In the genomic region with DNA sequence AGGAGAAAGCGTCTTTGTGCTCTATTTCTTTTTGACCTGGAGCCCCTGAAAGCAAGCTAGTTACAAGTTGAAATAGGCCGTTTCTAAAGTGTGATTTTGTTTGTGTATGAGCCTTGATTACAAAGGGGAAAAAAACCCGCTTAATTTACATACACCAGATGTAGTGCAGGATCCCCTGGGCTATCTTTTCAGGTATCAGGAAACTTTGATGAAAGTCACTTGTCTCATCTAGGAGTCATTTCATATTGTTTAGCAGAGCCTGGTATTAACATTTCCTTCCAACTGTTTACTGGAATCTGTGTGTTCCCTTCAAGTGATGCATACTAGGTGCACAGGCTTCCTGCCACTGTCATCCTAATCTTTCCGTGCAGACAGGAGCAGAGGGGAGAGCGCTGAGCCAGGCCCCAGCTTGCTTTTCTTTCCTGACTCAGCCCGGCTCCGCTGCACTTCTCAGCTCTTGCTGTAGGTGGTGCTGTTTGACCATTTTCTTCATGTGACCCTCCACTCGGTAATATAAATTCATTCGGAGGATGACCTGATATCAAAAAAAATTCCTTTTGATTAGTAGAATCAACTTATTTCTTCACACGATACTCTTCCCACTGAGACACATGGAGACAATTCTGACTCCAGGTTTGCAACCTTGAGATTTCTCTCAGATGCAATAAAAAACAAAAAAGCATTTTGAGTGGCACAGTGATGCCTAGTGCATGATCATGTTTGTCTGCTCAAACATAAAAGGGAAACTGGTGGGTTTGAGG, we compare ENCODE assay signal across 11 cellular contexts. TPM values are rescaled to one million over a fixed set of nuclear protein-coding genes. Genes with fewer than 3 reads are reported as not detected.
DNase-seq lines count a peak whose midpoint lies in the region; ATAC-seq and TF ChIP-seq lines count a peak whose summit lies in the region.
"Not testable (repeated sequence)": the region's sequence is repeated elsewhere in the genome, so short reads cannot be mapped to it uniquely, and the experiment has no call there.
"Had no signal": no experiment of that assay in that cellular context is flagged by ENCODE, and none has a peak within 500 bp of the region (broad histone marks: within the 10 kb centered on the region; RNA-seq: fewer than 3 reads in every experiment).

No MANE protein-coding gene starts in this region.

- 31% methylated on average over 2 of the region's 10 CpGs; no CpG with 5 or more reads in 1 of the 2 experiments for WGBS in endodermal cell (ENCODE audit: insufficient coverage in 1 of 2, insufficient read length in 1 of 2), 2 experiments

- DNase-seq in T-helper 17 cell; endodermal cell; memory B cell (ENCODE audit: low spot score in 2 of 2): not testable (repeated sequence)

- H3K27me3 ChIP-seq in endodermal cell (ENCODE audit: control insufficient read depth, insufficient read depth, low read length, poor library complexity, severe bottlenecking) = not testable (repeated sequence)

- not testable (repeated sequence) for H3K36me3 ChIP-seq in endodermal cell (ENCODE audit: control insufficient read depth, insufficient read depth, low read length)

- H3K9me3 Mint-ChIP-seq in endodermal cell; memory B cell; stimulated activated memory B cell treated with anti-CD40 and anti-IgM and Interleukin-4, amounts not matched to agents 10 μg/mL and 1 μg/mL and 100 μg/mL, for 72 hours: not testable (repeated sequence)

- H3K4me1 ChIP-seq in endodermal cell (ENCODE audit: control insufficient read depth, insufficient read depth, low read length) = not testable (repeated sequence)

- H3K4me3 Mint-ChIP-seq in T-helper 17 cell; endodermal cell; memory B cell; stimulated activated memory B cell treated with anti-CD40 and anti-IgM and Interleukin-4, amounts not matched to agents 10 μg/mL and 1 μg/mL and 100 μg/mL, for 72 hours: not testable (repeated sequence)

- TF ChIP-seq CTCF in endodermal cell (conservative IDR thresholded peaks at IDR 0.05) = peak; percentile 44

- H3K27ac ChIP-seq in endodermal cell (ENCODE audit: low read depth, low read length) = not testable (repeated sequence)

- not testable (repeated sequence) for H3K4me1 Mint-ChIP-seq in T-helper 17 cell; endodermal cell; memory B cell; stimulated activated memory B cell treated with anti-CD40 and anti-IgM and Interleukin-4, amounts not matched to agents 10 μg/mL and 1 μg/mL and 100 μg/mL, for 72 hours

- not testable (repeated sequence) for H3K9ac ChIP-seq in endodermal cell (ENCODE audit: extremely low read depth, low read length, poor library complexity, severe bottlenecking)

- not testable (repeated sequence) for H3K9me3 ChIP-seq in T-helper 17 cell (ENCODE audit: control insufficient read depth, low read length, poor library complexity, severe bottlenecking); endodermal cell (ENCODE audit: control insufficient read depth, low read length)

- H3K4me3 ChIP-seq in endodermal cell (ENCODE audit: low read length) = not testable (repeated sequence)

- peak; percentile 84 for ATAC-seq in GM18519 (IDR thresholded peaks at IDR 0.05; ENCODE audit: low FRiP score, unreplicated experiment)
- peak; percentile 85 for ATAC-seq in GM21390 (IDR thresholded peaks at IDR 0.05; ENCODE audit: unreplicated experiment)
- ATAC-seq in HG02798 (IDR thresholded peaks at IDR 0.05; ENCODE audit: poor library complexity, unreplicated experiment) = peak; percentile 90
- peak; percentile 92 for ATAC-seq in HG03432 (IDR thresholded peaks at IDR 0.05; ENCODE audit: unreplicated experiment)
- peak; percentile 95 for ATAC-seq in T-helper 17 cell
- peak; percentile 80 for ATAC-seq in memory B cell (ENCODE audit: low read depth)
- ATAC-seq in stimulated activated memory B cell treated with anti-CD40 and anti-IgM and Interleukin-4, amounts not matched to agents 10 μg/mL and 1 μg/mL and 100 μg/mL, for 72 hours = peak; percentile 79

- not testable (repeated sequence) for H3K27ac Mint-ChIP-seq in T-helper 17 cell; endodermal cell; memory B cell; stimulated activated memory B cell treated with anti-CD40 and anti-IgM and Interleukin-4, amounts not matched to agents 10 μg/mL and 1 μg/mL and 100 μg/mL, for 72 hours

- not testable (repeated sequence) for H3K36me3 Mint-ChIP-seq in T-helper 17 cell (ENCODE audit: low read depth); endodermal cell (ENCODE audit: low read depth); memory B cell; stimulated activated memory B cell treated with anti-CD40 and anti-IgM and Interleukin-4, amounts not matched to agents 10 μg/mL and 1 μg/mL and 100 μg/mL, for 72 hours

- peaks cover 12% of the 10 kb centered on the region for H3K27me3 Mint-ChIP-seq in T-helper 17 cell
- peaks cover 31% of the 10 kb centered on the region for H3K27me3 Mint-ChIP-seq in endodermal cell (ENCODE audit: insufficient read depth)
- H3K27me3 Mint-ChIP-seq in memory B cell; stimulated activated memory B cell treated with anti-CD40 and anti-IgM and Interleukin-4, amounts not matched to agents 10 μg/mL and 1 μg/mL and 100 μg/mL, for 72 hours: not testable (repeated sequence)

RNA-seq across cellular contexts. Expression of gene PGM5, which starts 14.0 kb away (rescaled TPM):
- total RNA-seq in T-helper 17 cell (under 1 TPM; 0.16 to 0.40 TPM), endodermal cell (under 1 TPM; 0.33 to 0.64 TPM)
- 1.9 TPM for polyA plus RNA-seq in endodermal cell (2013, experiment 1 of 2)
- polyA plus RNA-seq in endodermal cell (2013, experiment 2 of 2) = 2.4 TPM

RNA-seq across cellular contexts. Expression of gene FOXD4L3, which starts 39.8 kb away (rescaled TPM):
- not detected for total RNA-seq in T-helper 17 cell
- total RNA-seq in endodermal cell = under 1 TPM in 1 of 2 donors, not detected in 1; 0.15 TPM
- polyA plus RNA-seq in endodermal cell (2013, experiment 1 of 2) = not detected
- not detected for polyA plus RNA-seq in endodermal cell (2013, experiment 2 of 2)
- total RNA-seq: HT1080, mucosa of gallbladder, urinary bladder had no signal
- polyA plus RNA-seq: urinary bladder had no signal
